Comparison of ENCODE assay signal across 11 cellular contexts in genomic region chr1:207711285-207711684, GRCh38. TPM values are rescaled to one million over a fixed set of nuclear protein-coding genes. Genes with fewer than 3 reads are reported as not detected.
DNase-seq lines count a peak whose midpoint lies in the region; ATAC-seq and TF ChIP-seq lines count a peak whose summit lies in the region.
"Had no signal": no experiment of that assay in that cellular context is flagged by ENCODE, and none has a peak within 500 bp of the region (broad histone marks: within the 10 kb centered on the region; RNA-seq: fewer than 3 reads in every experiment).

No MANE protein-coding gene starts in this region.

- peak; percentile 3 for TF ChIP-seq CTCF in astrocyte of the spinal cord (IDR thresholded peaks at IDR 0.05; ENCODE audit: low read depth, low read length)

- ATAC-seq in left lobe of liver (peak; percentile 65), GM18502 (IDR thresholded peaks at IDR 0.05; ENCODE audit: poor library complexity, unreplicated experiment) (no peak), GM21528 (IDR thresholded peaks at IDR 0.05; ENCODE audit: low FRiP score, unreplicated experiment) (no peak), GM21529 (IDR thresholded peaks at IDR 0.05; ENCODE audit: unreplicated experiment) (no peak)

- in situ Hi-C loops in astrocyte of the spinal cord (cut with HindIII; ENCODE audit: low sequenced_read_pairs) = no loop called here

- no peak overlapping the region for H3K4me3 ChIP-seq in Jurkat, Clone E6-1 (ENCODE audit: low read length)
- H3K4me3 ChIP-seq in astrocyte of the spinal cord (ENCODE audit: low read depth, low read length) = no peak overlapping the region
- H3K4me3 ChIP-seq: SJCRH30 had no signal

- DNase-seq in DMS53 (lab: John Stamatoyannopoulos, UW) (peak; percentile 76), astrocyte of the spinal cord (ENCODE audit: low read depth, low spot score) (no peak), left lobe of liver (ENCODE audit: low spot score) (no peak), kidney glomerular epithelial cell (lab: John Stamatoyannopoulos, UW) (no peak)
- DNase-seq in Jurkat, Clone E6-1 (ENCODE audit: low read depth, low spot score) = peak; percentile 3
- DNase-seq: NCI-H1048; stimulated activated CD4-positive, alpha-beta T cell treated with anti-CD3 and anti-CD28 coated beads, Interleukin-15, amount 100 ng/mL, for 24 hours had no signal

RNA-seq across cellular contexts. Expression of gene CD46, which starts 40.6 kb away (rescaled TPM):
- 103 TPM for polyA plus RNA-seq in Jurkat, Clone E6-1 (2012; ENCODE audit: insufficient read depth, insufficient read length)
- total RNA-seq in left lobe of liver = 96.2 TPM

Comparison
In these comparisons a context has a peak if more than half of its experiments do, and no peak if none do; other contexts are left out.
1. DNase-seq: peak in DMS53 (single experiment) and Jurkat, Clone E6-1 (single experiment); none in astrocyte of the spinal cord (single experiment), left lobe of liver (single experiment) and kidney glomerular epithelial cell (single experiment).